Comparison of ENCODE assay signal across 10 cellular contexts in genomic region chr19:11551603-11552235, GRCh38. TPM values are rescaled to one million over a fixed set of nuclear protein-coding genes. Genes with fewer than 3 reads are reported as not detected.
DNase-seq lines count a peak whose midpoint lies in the region; ATAC-seq, FAIRE-seq and TF ChIP-seq lines count a peak whose summit lies in the region.
"Had no signal": no experiment of that assay in that cellular context is flagged by ENCODE, and none has a peak within 500 bp of the region (broad histone marks: within the 10 kb centered on the region; RNA-seq: fewer than 3 reads in every experiment).

No MANE protein-coding gene starts in this region.

- H3K27ac ChIP-seq in AG04450 (ENCODE audit: low read depth, low read length) (no peak overlapping the region), GM23338 (ENCODE audit: low read depth) (no peak overlapping the region), K562 (ENCODE audit: extremely low read depth, low read depth, low read length) (no peak overlapping the region; the same call in 2 of the 3 replicates), mesendoderm (ENCODE audit: low read depth, low read length) (no peak overlapping the region)
- H3K27ac ChIP-seq: SJCRH30 had no signal

- DNase-seq in AG04450 (ENCODE audit: low read depth, low spot score) = no peak
- peak; percentile 85 for DNase-seq in GM23338 (ENCODE audit: low spot score)
- DNase-seq in K562 (ENCODE audit: extremely low read depth in 1 of 4, low spot score in 3 of 4) = peak in 3 of 4 experiments; percentile 49 to 62 (median 54)
- DNase-seq in mesendoderm = peak; percentile 65
- DNase-seq in NK-92 (lab: John Stamatoyannopoulos, UW; ENCODE audit: unreplicated experiment) = no peak
- no peak for DNase-seq in NCI-H446 (lab: John Stamatoyannopoulos, UW)

- peaks cover 29% of the 10 kb centered on the region for H3K36me3 Mint-ChIP-seq in GM23338 (ENCODE audit: low read depth)

- FAIRE-seq in K562 (lab: Jason Lieb, UNC) = no peak

- TF ChIP-seq POLR2A in K562 (conservative IDR thresholded peaks at IDR 0.05) = no peak

- in situ Hi-C loops in K562 (cut with MboI) = no loop called here

- H3K56ac ChIP-seq in mesendoderm (ENCODE audit: low read length) = no peak overlapping the region

- peak; percentile 96 for ATAC-seq in GM23338
- ATAC-seq in K562 = peak; percentile 89
- no peak for ATAC-seq in HG02885 (IDR thresholded peaks at IDR 0.05; ENCODE audit: poor library complexity, unreplicated experiment)
- no peak for ATAC-seq in GM18498 (IDR thresholded peaks at IDR 0.05; ENCODE audit: unreplicated experiment)

- no peaks in the 10 kb centered on the region for H3K4me1 Mint-ChIP-seq in GM23338

- H2BK5ac ChIP-seq in mesendoderm (ENCODE audit: low read length) = no peak overlapping the region

- BruUV-seq in K562 (replicated peaks; lab: Mats Ljungman, UMichigan) = no TSS peak

- H3K4me3 ChIP-seq in AG04450 (ENCODE audit: low read depth, low read length) = no peak overlapping the region
- no peak overlapping the region for H3K4me3 ChIP-seq in GM23338
- H3K4me3 ChIP-seq in K562 = no peak overlapping the region
- H3K4me3 ChIP-seq in mesendoderm (ENCODE audit: low read length) = no peak overlapping the region
- H3K4me3 ChIP-seq: SJCRH30 had no signal

- H3K27me3 Mint-ChIP-seq in GM23338 (ENCODE audit: insufficient read depth, low read depth, poor library complexity) = no peaks in the 10 kb centered on the region
- H3K27me3 Mint-ChIP-seq: activated naive CD8-positive, alpha-beta T cell had no signal

- no peak overlapping the region for H3K18ac ChIP-seq in mesendoderm (ENCODE audit: low read length)

- TF ChIP-seq RAD21 in K562 (CRISPR knock-in tag; conservative IDR thresholded peaks at IDR 0.05 in 1 of 2, IDR thresholded peaks at IDR 0.05 in 1 of 2) = peak; percentile 22 to 63; a peak in 3 of 4 replicates

- no peak overlapping the region for H3K27ac Mint-ChIP-seq in GM23338
- H3K27ac Mint-ChIP-seq: activated naive CD8-positive, alpha-beta T cell had no signal

- no peak overlapping the region for H3K23ac ChIP-seq in mesendoderm (ENCODE audit: low read length)

- no peak overlapping the region for H3K4ac ChIP-seq in mesendoderm (ENCODE audit: low read depth, low read length)

- no peak overlapping the region for H4K5ac ChIP-seq in mesendoderm (ENCODE audit: low read length)

- POLR2A ChIA-PET in AG04450 (lab: Yijun Ruan, JAX) = no interaction called here
- POLR2A ChIA-PET in K562 (lab: Yijun Ruan, JAX) = interaction anchor here (0.5 to 0.8 kb wide), 3 partner anchors 9 to 90 kb away, joined by 3 to 5 read pairs (median 4); no protein-coding TSS in a partner anchor

- intact Hi-C loops in K562 (cut with micrococcal nuclease) = loop anchor here (1.0 kb wide), 1 partner anchor 55 kb away; no protein-coding TSS in a partner anchor

- no peak overlapping the region for H3K4me2 ChIP-seq in GM23338
- no peak overlapping the region for H3K4me2 ChIP-seq in K562 (ENCODE audit: insufficient read depth, low read length)
- no peak overlapping the region for H3K4me2 ChIP-seq in mesendoderm (ENCODE audit: low read length)

- CTCF ChIA-PET in AG04450 (lab: Charles Lee) = no interaction called here
- CTCF ChIA-PET in K562 (lab: Yijun Ruan, JAX; ENCODE audit: low intra/inter-chr PET ratio) = interaction anchor here (0.5 kb wide), 1 partner anchor 66 kb away, joined by 5 read pairs; no protein-coding TSS in a partner anchor

- TF ChIP-seq CTCF in AG04450 (IDR thresholded peaks at IDR 0.05; ENCODE audit: low read depth, low read length) (peak; percentile 48), GM23338 (conservative IDR thresholded peaks at IDR 0.05; ENCODE audit: low read depth in 2 of 2) (peak; percentile 64 to 83), K562 (IDR thresholded peaks at IDR 0.05 in 2 of 3, conservative IDR thresholded peaks at IDR 0.05 in 1 of 3; ENCODE audit: insufficient read depth in 2 of 3, low read depth in 1 of 3, low read length in 3 of 3) (peak; percentile 61 to 77 (median 64); a peak in 5 of 6 replicates)

- WGBS in K562 (ENCODE audit: insufficient coverage, low coverage, missing lambda C conversion rate) = 79% methylated on average over 20 of the region's 26 CpGs
- no CpG with 5 or more reads among the region's 26 CpGs for WGBS in mesendoderm (ENCODE audit: extremely low coverage, insufficient coverage, low lambda C conversion rate)

- H4K20me1 ChIP-seq in GM23338 (replicated peaks; ENCODE audit: insufficient read depth) (peaks cover 1% of the 10 kb centered on the region; the same call in 1 of the 2 replicates), K562 (replicated peaks; ENCODE audit: control insufficient read depth, insufficient read depth, low read length) (peaks cover 9% of the 10 kb centered on the region; the same call in 1 of the 2 replicates)

- H3K9ac ChIP-seq in K562 (ENCODE audit: insufficient read depth in 1 of 2, low read depth in 2 of 2, low read length in 2 of 2) (peak overlapping the region in 1 of 2 experiments; percentile 26; a peak in 1 of 4 replicates), mesendoderm (ENCODE audit: low read length) (no peak overlapping the region)

- H2AFZ ChIP-seq in GM23338 = no peak overlapping the region
- H2AFZ ChIP-seq in K562 (ENCODE audit: low read depth, low read length) = no peak overlapping the region

- H3K9me3 ChIP-seq in AG04450 (ENCODE audit: control insufficient read depth, insufficient read depth, low read length) (no peaks in the 10 kb centered on the region), K562 (replicated peaks; ENCODE audit: control insufficient read depth, insufficient read depth, low read depth, low read length) (no peaks in the 10 kb centered on the region)
- H3K9me3 ChIP-seq: SJCRH30 had no signal

- H3K79me2 ChIP-seq in GM23338 (replicated peaks; ENCODE audit: insufficient read depth) = peaks cover 15% of the 10 kb centered on the region
- H3K79me2 ChIP-seq in K562 (ENCODE audit: control insufficient read depth, insufficient read depth, low read length) = peaks cover 16% of the 10 kb centered on the region
- H3K79me2 ChIP-seq in mesendoderm (ENCODE audit: control insufficient read depth, insufficient read depth, low read length) = peaks cover 5% of the 10 kb centered on the region

- TF ChIP-seq EP300 in K562 (IDR thresholded peaks at IDR 0.05; ENCODE audit: low read length) = no peak

- no peaks in the 10 kb centered on the region for H3F3A ChIP-seq in GM23338 (replicated peaks; ENCODE audit: low read depth)

- H3K27me3 ChIP-seq in AG04450 (ENCODE audit: control insufficient read depth, insufficient read depth, low read length) (no peaks in the 10 kb centered on the region), GM23338 (ENCODE audit: insufficient read depth) (no peaks in the 10 kb centered on the region), K562 (ENCODE audit: control insufficient read depth in 2 of 2, insufficient read depth in 2 of 2, low read length in 2 of 2) (no peaks in the 10 kb centered on the region), mesendoderm (ENCODE audit: insufficient read depth, low read length, poor library complexity) (no peaks in the 10 kb centered on the region)
- H3K27me3 ChIP-seq: SJCRH30 had no signal

- H3K79me1 ChIP-seq in mesendoderm (ENCODE audit: low read length) = peaks cover 7% of the 10 kb centered on the region

- H3K9me1 ChIP-seq in K562 (ENCODE audit: control insufficient read depth, insufficient read depth, low read length) = peaks cover 3% of the 10 kb centered on the region

- H2AK5ac ChIP-seq in mesendoderm (ENCODE audit: low read length) = no peak overlapping the region

- H3K9me2 ChIP-seq in GM23338 (ENCODE audit: insufficient read depth) = no peaks in the 10 kb centered on the region

- no peak overlapping the region for H2BK120ac ChIP-seq in mesendoderm (ENCODE audit: low read depth, low read length)

- H3K4me1 ChIP-seq in GM23338 (ENCODE audit: insufficient read depth) = no peaks in the 10 kb centered on the region
- H3K4me1 ChIP-seq in K562 (replicated peaks in 1 of 2; ENCODE audit: control insufficient read depth in 2 of 2, insufficient read depth in 2 of 2, low read length in 2 of 2) = peaks cover 1 to 36% of the 10 kb centered on the region in 2 experiments; a peak in 4 of 5 replicates
- no peaks in the 10 kb centered on the region for H3K4me1 ChIP-seq in mesendoderm (ENCODE audit: control insufficient read depth, low read depth, low read length)
- H3K4me1 ChIP-seq: SJCRH30 had no signal

- no peak overlapping the region for H2BK15ac ChIP-seq in mesendoderm (replicated peaks; ENCODE audit: low read depth)

- no peak overlapping the region for H3K4me3 Mint-ChIP-seq in GM23338
- H3K4me3 Mint-ChIP-seq: activated naive CD8-positive, alpha-beta T cell had no signal

- H3K9me3 Mint-ChIP-seq in GM23338 = no peaks in the 10 kb centered on the region

- H3K36me3 ChIP-seq in GM23338 (ENCODE audit: insufficient read depth) (no peaks in the 10 kb centered on the region; the same call in 1 of the 2 replicates), K562 (ENCODE audit: control insufficient read depth, insufficient read depth, low read length) (peaks cover 45% of the 10 kb centered on the region; the same call in 1 of the 3 replicates), mesendoderm (ENCODE audit: control insufficient read depth, insufficient read depth, low read length) (no peaks in the 10 kb centered on the region)

- no peak overlapping the region for H4K8ac ChIP-seq in mesendoderm (ENCODE audit: low read depth, low read length)

RNA-seq across cellular contexts. Expression of gene ELOF1, which starts 7.3 kb away (rescaled TPM):
- 51.7 and 60.4 TPM in 2 replicates for polyA plus RNA-seq in AG04450 (2011; rRNA removed)
- polyA minus RNA-seq in AG04450 (2011; rRNA and poly(A)+ RNA removed) = 34.0 and 51.4 TPM in 2 replicates
- 50.3 and 73.3 TPM in 2 replicates for total RNA-seq in GM23338 (2014; rRNA removed; shearing (Covaris generic))
- 98.0 and 103 TPM in 2 replicates for polyA plus RNA-seq in GM23338 (2016; fragmentation: Nextera tagmentation; extraction: Ambion mirVana)
- total RNA-seq in K562 (2011; cell fraction: chromatin; rRNA removed; ENCODE audit: low replicate concordance) = 33.4 and 92.9 TPM in 2 replicates
- 71.2 and 72.1 TPM in 2 replicates for total RNA-seq in K562 (2011; cell fraction: nucleolus; rRNA removed)
- 70.5 and 83.9 TPM in 2 replicates for total RNA-seq in K562 (2011; cell fraction: nucleoplasm; rRNA removed)
- total RNA-seq in K562 (2014; rRNA removed) = 74.2 and 118 TPM in 2 replicates
- 56.3 and 71.5 TPM in 2 replicates for total RNA-seq in K562 (2014; rRNA removed; fragmentation: Illumina TruSeq; extraction: Trizol)
- total RNA-seq in K562 (2015; rRNA removed; fragmentation: Illumina TruSeq; extraction: Trizol) = 125 and 129 TPM in 2 replicates
- total RNA-seq in K562 (2021) = 105 and 107 TPM in 2 replicates
- 38.4 and 43.8 TPM in 2 replicates for polyA plus RNA-seq in K562 (2011; rRNA removed)
- polyA plus RNA-seq in K562 (2011; cell fraction: cytosol; rRNA removed) = 124 and 196 TPM in 2 replicates
- polyA plus RNA-seq in K562 (2011; cell fraction: nucleus; rRNA removed) = 82.4 and 93.1 TPM in 2 replicates
- 94.4 and 105 TPM in 2 replicates for polyA plus RNA-seq in K562 (2012)
- 147 and 170 TPM in 2 replicates for polyA plus RNA-seq in K562 (2014; fragmentation: Illumina TruSeq; extraction: Trizol)
- polyA plus RNA-seq in K562 (2014; fragmentation: Nextera tagmentation; extraction: Ambion mirVana) = 10 to 100 TPM; 16.7 to 49.1 TPM
- 99.8 and 115 TPM in 2 replicates for polyA plus RNA-seq in K562 (2014; rRNA removed)
- polyA minus RNA-seq in K562 (2011; rRNA and poly(A)+ RNA removed) = 25.4 and 33.3 TPM in 2 replicates
- 35.9 and 36.6 TPM in 2 replicates for polyA minus RNA-seq in K562 (2011; cell fraction: cytosol; rRNA and poly(A)+ RNA removed)
- polyA minus RNA-seq in K562 (2011; cell fraction: nucleus; rRNA and poly(A)+ RNA removed) = 19.3 and 19.7 TPM in 2 replicates
- polyA plus RNA-seq in mesendoderm (2013, experiment 1 of 2) = 96.2 TPM
- 97.5 TPM for polyA plus RNA-seq in mesendoderm (2013, experiment 2 of 2)

RNA-seq across cellular contexts. Expression of gene CNN1, which starts 13.1 kb away (rescaled TPM):
- polyA plus RNA-seq in AG04450 (2011; rRNA removed) (99.6 and 108 TPM in 2 replicates), GM23338 (2016; fragmentation: Nextera tagmentation; extraction: Ambion mirVana) (13.3 and 22.7 TPM in 2 replicates), K562 (2011; rRNA removed) (8.4 and 10.6 TPM in 2 replicates), K562 (2014; fragmentation: Illumina TruSeq; extraction: Trizol) (5.2 and 6.9 TPM in 2 replicates), K562 (2014; fragmentation: Nextera tagmentation; extraction: Ambion mirVana) (under 1 TPM; 0.23 to 0.32 TPM), K562 (2014; rRNA removed) (5.7 and 7.0 TPM in 2 replicates)
- 50.6 and 61.5 TPM in 2 replicates for polyA minus RNA-seq in AG04450 (2011; rRNA and poly(A)+ RNA removed)
- total RNA-seq in GM23338 (2014; rRNA removed; shearing (Covaris generic)) = 17.0 and 20.9 TPM in 2 replicates
- 1.7 and 4.4 TPM in 2 replicates for total RNA-seq in K562 (2011; cell fraction: chromatin; rRNA removed; ENCODE audit: low replicate concordance)
- 1.6 and 3.8 TPM in 2 replicates for total RNA-seq in K562 (2011; cell fraction: nucleolus; rRNA removed)
- total RNA-seq in K562 (2011; cell fraction: nucleoplasm; rRNA removed) = 3.5 and 5.3 TPM in 2 replicates
- total RNA-seq in K562 (2014; rRNA removed) (9.1 and 10.1 TPM in 2 replicates), K562 (2014; rRNA removed; fragmentation: Illumina TruSeq; extraction: Trizol) (3.7 and 4.9 TPM in 2 replicates), K562 (2015; rRNA removed; fragmentation: Illumina TruSeq; extraction: Trizol) (3.4 and 3.5 TPM in 2 replicates), K562 (2021) (5.8 and 6.1 TPM in 2 replicates)
- 15.3 and 31.5 TPM in 2 replicates for polyA plus RNA-seq in K562 (2011; cell fraction: cytosol; rRNA removed)
- 5.2 and 8.0 TPM in 2 replicates for polyA plus RNA-seq in K562 (2011; cell fraction: nucleus; rRNA removed)
- 4.4 and 6.5 TPM in 2 replicates for polyA plus RNA-seq in K562 (2012)
- polyA minus RNA-seq in K562 (2011; rRNA and poly(A)+ RNA removed) = 12.1 and 16.9 TPM in 2 replicates
- polyA minus RNA-seq in K562 (2011; cell fraction: cytosol; rRNA and poly(A)+ RNA removed) = 5.6 and 8.2 TPM in 2 replicates
- polyA minus RNA-seq in K562 (2011; cell fraction: nucleus; rRNA and poly(A)+ RNA removed) = 1.2 and 2.8 TPM in 2 replicates
- 50.0 TPM for polyA plus RNA-seq in mesendoderm (2013, experiment 1 of 2)
- 53.3 TPM for polyA plus RNA-seq in mesendoderm (2013, experiment 2 of 2)

RNA-seq across cellular contexts. Expression of gene ECSIT, which starts 22.8 kb away (rescaled TPM):
- 28.2 and 29.3 TPM in 2 replicates for polyA plus RNA-seq in AG04450 (2011; rRNA removed)
- polyA minus RNA-seq in AG04450 (2011; rRNA and poly(A)+ RNA removed) = 55.4 and 56.3 TPM in 2 replicates
- 61.1 and 66.5 TPM in 2 replicates for total RNA-seq in GM23338 (2014; rRNA removed; shearing (Covaris generic))
- polyA plus RNA-seq in GM23338 (2016; fragmentation: Nextera tagmentation; extraction: Ambion mirVana) = 36.6 and 42.7 TPM in 2 replicates
- total RNA-seq in K562 (2011; cell fraction: chromatin; rRNA removed; ENCODE audit: low replicate concordance) = 34.5 and 88.3 TPM in 2 replicates
- 49.9 and 54.2 TPM in 2 replicates for total RNA-seq in K562 (2011; cell fraction: nucleolus; rRNA removed)
- 31.5 and 36.0 TPM in 2 replicates for total RNA-seq in K562 (2011; cell fraction: nucleoplasm; rRNA removed)
- total RNA-seq in K562 (2014; rRNA removed) = 82.5 and 91.8 TPM in 2 replicates
- 14.3 and 20.4 TPM in 2 replicates for total RNA-seq in K562 (2014; rRNA removed; fragmentation: Illumina TruSeq; extraction: Trizol)
- total RNA-seq in K562 (2015; rRNA removed; fragmentation: Illumina TruSeq; extraction: Trizol) = 36.5 and 40.4 TPM in 2 replicates
- total RNA-seq in K562 (2021) = 71.2 and 73.3 TPM in 2 replicates
- 43.9 and 66.4 TPM in 2 replicates for polyA plus RNA-seq in K562 (2011; rRNA removed)
- polyA plus RNA-seq in K562 (2011; cell fraction: cytosol; rRNA removed) = 81.6 and 108 TPM in 2 replicates
- 68.9 and 81.7 TPM in 2 replicates for polyA plus RNA-seq in K562 (2011; cell fraction: nucleus; rRNA removed)
- 51.8 and 53.6 TPM in 2 replicates for polyA plus RNA-seq in K562 (2012)
- polyA plus RNA-seq in K562 (2014; fragmentation: Illumina TruSeq; extraction: Trizol) = 44.0 and 49.0 TPM in 2 replicates
- 1 to 10 TPM; 1.1 to 4.2 TPM for polyA plus RNA-seq in K562 (2014; fragmentation: Nextera tagmentation; extraction: Ambion mirVana)
- 55.7 and 60.9 TPM in 2 replicates for polyA plus RNA-seq in K562 (2014; rRNA removed)
- polyA minus RNA-seq in K562 (2011; rRNA and poly(A)+ RNA removed) = 48.5 and 63.1 TPM in 2 replicates
- 44.3 and 60.1 TPM in 2 replicates for polyA minus RNA-seq in K562 (2011; cell fraction: cytosol; rRNA and poly(A)+ RNA removed)
- polyA minus RNA-seq in K562 (2011; cell fraction: nucleus; rRNA and poly(A)+ RNA removed) = 12.0 and 18.3 TPM in 2 replicates
- polyA plus RNA-seq in mesendoderm (2013, experiment 1 of 2) = 32.8 TPM
- 32.9 TPM for polyA plus RNA-seq in mesendoderm (2013, experiment 2 of 2)

RNA-seq across cellular contexts. Expression of gene ACP5, which starts 25.7 kb away (rescaled TPM):
- 3.0 and 4.0 TPM in 2 replicates for polyA plus RNA-seq in AG04450 (2011; rRNA removed)
- polyA minus RNA-seq in AG04450 (2011; rRNA and poly(A)+ RNA removed) = 1.6 and 1.7 TPM in 2 replicates
- 12.4 and 12.8 TPM in 2 replicates for total RNA-seq in GM23338 (2014; rRNA removed; shearing (Covaris generic))
- polyA plus RNA-seq in GM23338 (2016; fragmentation: Nextera tagmentation; extraction: Ambion mirVana) = 5.6 and 6.7 TPM in 2 replicates
- total RNA-seq in K562 (2011; cell fraction: chromatin; rRNA removed; ENCODE audit: low replicate concordance) = not detected in 2 replicates
- total RNA-seq in K562 (2011; cell fraction: nucleolus; rRNA removed) = 0.53 and 0.67 TPM in 2 replicates
- 0.69 TPM in 1 of 2 replicates, not detected in the other for total RNA-seq in K562 (2011; cell fraction: nucleoplasm; rRNA removed)
- 0.27 and 0.45 TPM in 2 replicates for total RNA-seq in K562 (2014; rRNA removed)
- total RNA-seq in K562 (2014; rRNA removed; fragmentation: Illumina TruSeq; extraction: Trizol) = 0.29 and 0.41 TPM in 2 replicates
- total RNA-seq in K562 (2015; rRNA removed; fragmentation: Illumina TruSeq; extraction: Trizol) = 0.79 and 1.1 TPM in 2 replicates
- total RNA-seq in K562 (2021) = 0.62 and 0.85 TPM in 2 replicates
- 0.26 and 1.0 TPM in 2 replicates for polyA plus RNA-seq in K562 (2011; rRNA removed)
- polyA plus RNA-seq in K562 (2011; cell fraction: cytosol; rRNA removed) = 0.89 and 1.3 TPM in 2 replicates
- polyA plus RNA-seq in K562 (2011; cell fraction: nucleus; rRNA removed) = 0.58 and 1.1 TPM in 2 replicates
- polyA plus RNA-seq in K562 (2012) = 1.1 and 16.7 TPM in 2 replicates
- 0.22 and 0.33 TPM in 2 replicates for polyA plus RNA-seq in K562 (2014; fragmentation: Illumina TruSeq; extraction: Trizol)
- under 1 TPM in 1 of 2 experiments, not detected in 1; 0.06 TPM for polyA plus RNA-seq in K562 (2014; fragmentation: Nextera tagmentation; extraction: Ambion mirVana)
- polyA plus RNA-seq in K562 (2014; rRNA removed) = 0.34 and 0.45 TPM in 2 replicates
- polyA minus RNA-seq in K562 (2011; rRNA and poly(A)+ RNA removed) = 0.21 and 0.30 TPM in 2 replicates
- polyA minus RNA-seq in K562 (2011; cell fraction: cytosol; rRNA and poly(A)+ RNA removed) = not detected in 2 replicates
- polyA minus RNA-seq in K562 (2011; cell fraction: nucleus; rRNA and poly(A)+ RNA removed) = 0.33 TPM in 1 of 2 replicates, not detected in the other
- 4.5 TPM for polyA plus RNA-seq in mesendoderm (2013, experiment 1 of 2)
- polyA plus RNA-seq in mesendoderm (2013, experiment 2 of 2) = 3.7 TPM

RNA-seq across cellular contexts. Expression of gene ZNF627, which starts 45.6 kb away (rescaled TPM):
- polyA plus RNA-seq in AG04450 (2011; rRNA removed) (15.6 and 20.2 TPM in 2 replicates), GM23338 (2016; fragmentation: Nextera tagmentation; extraction: Ambion mirVana) (7.7 and 9.0 TPM in 2 replicates), K562 (2011; rRNA removed) (16.5 and 19.9 TPM in 2 replicates), K562 (2014; fragmentation: Illumina TruSeq; extraction: Trizol) (11.0 and 11.7 TPM in 2 replicates), K562 (2014; fragmentation: Nextera tagmentation; extraction: Ambion mirVana) (1 to 10 TPM; 6.6 to 6.9 TPM), K562 (2014; rRNA removed) (5.6 and 6.4 TPM in 2 replicates)
- 13.0 and 23.2 TPM in 2 replicates for polyA minus RNA-seq in AG04450 (2011; rRNA and poly(A)+ RNA removed)
- 12.9 and 15.4 TPM in 2 replicates for total RNA-seq in GM23338 (2014; rRNA removed; shearing (Covaris generic))
- 24.3 and 45.7 TPM in 2 replicates for total RNA-seq in K562 (2011; cell fraction: chromatin; rRNA removed; ENCODE audit: low replicate concordance)
- 18.7 and 22.2 TPM in 2 replicates for total RNA-seq in K562 (2011; cell fraction: nucleolus; rRNA removed)
- total RNA-seq in K562 (2011; cell fraction: nucleoplasm; rRNA removed) = 21.5 and 27.6 TPM in 2 replicates
- total RNA-seq in K562 (2014; rRNA removed) (7.0 and 7.5 TPM in 2 replicates), K562 (2014; rRNA removed; fragmentation: Illumina TruSeq; extraction: Trizol) (16.6 and 21.7 TPM in 2 replicates), K562 (2015; rRNA removed; fragmentation: Illumina TruSeq; extraction: Trizol) (13.1 and 14.3 TPM in 2 replicates), K562 (2021) (10.0 and 10.6 TPM in 2 replicates)
- polyA plus RNA-seq in K562 (2011; cell fraction: cytosol; rRNA removed) = 5.5 and 10.6 TPM in 2 replicates
- 9.8 and 12.6 TPM in 2 replicates for polyA plus RNA-seq in K562 (2011; cell fraction: nucleus; rRNA removed)
- 6.5 and 11.4 TPM in 2 replicates for polyA plus RNA-seq in K562 (2012)
- polyA minus RNA-seq in K562 (2011; rRNA and poly(A)+ RNA removed) = 30.8 and 38.6 TPM in 2 replicates
- 9.9 and 10.5 TPM in 2 replicates for polyA minus RNA-seq in K562 (2011; cell fraction: cytosol; rRNA and poly(A)+ RNA removed)
- 5.8 and 14.1 TPM in 2 replicates for polyA minus RNA-seq in K562 (2011; cell fraction: nucleus; rRNA and poly(A)+ RNA removed)
- polyA plus RNA-seq in mesendoderm (2013, experiment 1 of 2) = 7.0 TPM
- polyA plus RNA-seq in mesendoderm (2013, experiment 2 of 2) = 6.6 TPM

Comparison
In these comparisons a context has a peak if more than half of its experiments do, and no peak if none do; other contexts are left out.
1. DNase-seq: peak in GM23338 (single experiment), K562 (3 of 4) and mesendoderm (single experiment); none in AG04450 (single experiment), NK-92 (single experiment) and NCI-H446 (0 of 2).
2. ATAC-seq: peak in GM23338 (single experiment) and K562 (single experiment); none in HG02885 (single experiment) and GM18498 (single experiment).
3. Peak in every context shown above with its lines, with median percentiles within 50 percentile points of each other: CTCF ChIP-seq.